1 cellular context compared by ENCODE assay signal in the genomic region with DNA sequence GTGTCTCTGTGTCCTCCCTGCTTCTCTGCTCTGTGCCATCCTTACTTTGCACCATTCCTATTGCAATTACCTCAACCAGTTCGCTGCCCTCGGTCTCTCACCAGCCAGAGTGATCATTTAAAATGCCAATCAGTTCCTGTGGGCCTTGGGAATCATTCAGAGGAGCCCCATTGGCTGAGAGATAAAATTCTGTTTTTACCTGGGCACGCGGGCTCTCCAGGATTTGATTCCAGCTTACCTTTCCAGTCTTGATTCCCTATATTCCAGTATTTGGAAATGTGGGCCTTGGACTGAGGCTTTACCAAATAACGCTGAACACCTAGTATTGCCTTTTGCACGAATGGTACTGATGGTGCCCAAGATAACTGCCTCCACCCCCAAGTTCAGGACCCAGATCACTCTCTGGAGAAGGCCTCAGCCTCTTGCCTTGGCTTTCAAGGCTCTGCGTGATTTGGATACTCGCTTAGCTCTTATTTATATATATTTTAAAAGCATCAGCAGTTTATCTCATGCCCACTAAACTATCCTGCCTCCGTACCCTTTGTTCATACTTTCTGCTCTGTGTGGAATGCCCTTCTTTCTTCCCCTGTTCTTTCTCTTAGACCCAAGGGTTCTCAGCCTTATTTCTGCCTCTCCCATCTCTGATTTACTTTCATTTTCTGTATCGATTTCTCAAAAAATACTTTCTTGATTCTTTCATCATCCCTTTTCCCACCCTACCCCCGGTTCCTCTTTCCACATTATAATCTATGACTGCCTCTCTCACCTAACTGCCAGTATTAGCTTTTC.
TF ChIP-seq lines count a peak whose summit lies in the region.

No MANE protein-coding gene starts in this region.

TF ChIP-seq in H1, 55 proteins besides CTCF, POLR2A, EP300 and RAD21:
- TF ChIP-seq TEAD4 (IDR thresholded peaks at IDR 0.05; ENCODE audit: low read depth, low read length), result no peak
- TF ChIP-seq SIN3A (conservative IDR thresholded peaks at IDR 0.05 in 1 of 2, IDR thresholded peaks at IDR 0.05 in 1 of 2; ENCODE audit: low read depth in 1 of 2, low read length in 2 of 2), result 0 out of 4 replicates have a peak, but pooled peaks of 1 of the 2 experiments have one; percentile 13
- TF ChIP-seq RFX5 (IDR thresholded peaks at IDR 0.05; ENCODE audit: borderline replicate concordance, low read depth, low read length), result no peak
- TF ChIP-seq ASH2L (IDR thresholded peaks at IDR 0.05; ENCODE audit: low read length), result no peak
- TF ChIP-seq ZNF274 (IDR thresholded peaks at IDR 0.05; ENCODE audit: borderline replicate concordance, extremely low read depth, low read length), result no peak
- TF ChIP-seq POLR2AphosphoS5 (IDR thresholded peaks at IDR 0.05; ENCODE audit: low read depth, low read length), result no peak
